Comparison of ENCODE assay signal across 8 cellular contexts in the genomic region with DNA sequence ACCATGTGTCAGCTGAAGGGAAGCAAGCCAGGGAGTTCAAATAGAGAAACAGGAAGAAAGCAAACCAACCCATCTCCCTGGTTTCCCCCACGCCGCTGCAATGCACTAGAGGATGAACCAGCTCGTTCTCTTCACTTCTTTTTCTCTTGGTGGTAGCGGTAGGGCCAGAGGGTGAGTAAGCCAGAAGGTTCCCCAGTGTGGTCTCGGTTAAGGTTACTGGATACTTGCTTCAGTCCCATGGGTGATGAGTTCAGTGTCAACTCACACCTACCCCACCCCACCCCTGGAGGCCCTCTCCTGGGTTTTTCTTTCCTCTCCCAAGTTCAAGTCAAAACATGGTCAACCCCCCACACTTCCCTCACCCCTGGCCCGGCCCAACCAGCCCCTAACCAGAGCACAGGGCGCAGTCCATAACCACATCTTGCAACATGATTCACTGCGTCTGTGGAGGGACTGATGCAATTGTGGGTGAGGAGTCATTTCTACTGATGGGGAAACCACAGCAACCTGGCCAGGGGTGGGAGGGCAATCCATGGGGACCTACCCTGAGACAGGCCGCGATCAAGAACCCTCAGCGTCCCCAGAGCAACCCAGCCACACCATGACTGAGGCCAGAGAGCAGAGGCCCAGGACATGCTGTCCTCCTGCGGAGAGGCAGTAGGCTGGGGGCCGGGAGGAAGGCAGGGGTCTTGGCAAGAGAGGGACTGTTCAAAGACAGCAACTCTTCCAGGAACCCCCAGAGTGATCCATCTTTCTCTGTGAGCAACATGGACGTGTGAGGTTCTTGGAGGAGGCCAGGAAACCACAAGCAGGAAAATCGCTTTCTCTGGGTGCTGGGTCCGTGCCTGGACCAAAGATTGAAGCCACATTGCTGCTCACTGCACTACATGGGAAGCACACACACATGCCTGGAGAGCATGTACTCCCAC.
DNase-seq lines count a peak whose midpoint lies in the region; ATAC-seq and TF ChIP-seq lines count a peak whose summit lies in the region.

No MANE protein-coding gene starts in this region.

- H3K27me3 Mint-ChIP-seq in activated CD4-positive, alpha-beta T cell treated with anti-CD3 and anti-CD28 coated beads, Interleukin-2, amount 10 ng/mL, durations not matched to agents 7 days and 5 days: peaks cover 72% of the 10 kb centered on the region

- CTCF ChIA-PET in activated CD4-positive, alpha-beta T cell treated with anti-CD3 and anti-CD28 coated beads, Interleukin-2, amount 10 ng/mL, durations not matched to agents 7 days and 5 days (lab: Charles Lee): interaction anchor here (0.6 to 16.6 kb wide), 12 partner anchors 9 to 384 kb away, joined by 3 to 219 read pairs (median 5); no protein-coding TSS in a partner anchor

- H3K36me3 Mint-ChIP-seq in activated CD4-positive, alpha-beta T cell treated with anti-CD3 and anti-CD28 coated beads, Interleukin-2, amount 10 ng/mL, durations not matched to agents 7 days and 5 days (ENCODE audit: low read depth): no peaks in the 10 kb centered on the region

- peak; percentile 47 for ATAC-seq in GM19455 (IDR thresholded peaks at IDR 0.05; ENCODE audit: unreplicated experiment)
- ATAC-seq in HG03520 (IDR thresholded peaks at IDR 0.05; ENCODE audit: unreplicated experiment): peak; percentile 55

- peak overlapping the region; percentile 70 for H3K27ac Mint-ChIP-seq in activated CD4-positive, alpha-beta T cell treated with anti-CD3 and anti-CD28 coated beads, Interleukin-2, amount 10 ng/mL, durations not matched to agents 7 days and 5 days

- H3K4me1 Mint-ChIP-seq in activated CD4-positive, alpha-beta T cell treated with anti-CD3 and anti-CD28 coated beads, Interleukin-2, amount 10 ng/mL, durations not matched to agents 7 days and 5 days: peaks cover 71% of the 10 kb centered on the region

- H3K4me3 Mint-ChIP-seq in activated CD4-positive, alpha-beta T cell treated with anti-CD3 and anti-CD28 coated beads, Interleukin-2, amount 10 ng/mL, durations not matched to agents 7 days and 5 days: no peak overlapping the region

- DNase-seq in Ammon's horn (ENCODE audit: low spot score) (peak; percentile 67), fibroblast of villous mesenchyme (ENCODE audit: low read depth) (peak; percentile 82), NCI-H510A (lab: John Stamatoyannopoulos, UW) (no peak), SHP77 (lab: John Stamatoyannopoulos, UW) (no peak)
- DNase-seq in activated CD4-positive, alpha-beta T cell treated with anti-CD3 and anti-CD28 coated beads, Interleukin-2, amount 10 ng/mL, durations not matched to agents 7 days and 5 days: peak; percentile 62
- peak; percentile 69 for DNase-seq in stimulated activated CD8-positive, alpha-beta memory T cell treated with anti-CD3 and anti-CD28 coated beads, Interleukin-12 subunit alpha, Interleukin-12 subunit beta, amount 100 ng/mL, for 4 hours (ENCODE audit: low read depth)

- no peak overlapping the region for H3K4me3 ChIP-seq in fibroblast of villous mesenchyme (ENCODE audit: low read depth, low read length)

- no peak for TF ChIP-seq CTCF in fibroblast of villous mesenchyme (IDR thresholded peaks at IDR 0.05; ENCODE audit: insufficient read depth, low read depth, low read length)

- POLR2A ChIA-PET in activated CD4-positive, alpha-beta T cell treated with anti-CD3 and anti-CD28 coated beads, Interleukin-2, amount 10 ng/mL, durations not matched to agents 7 days and 5 days (lab: Charles Lee): interaction anchor here (0.7 kb wide), 1 partner anchor 350 kb away, joined by 3 read pairs; no protein-coding TSS in a partner anchor

- no peaks in the 10 kb centered on the region for H3K9me3 Mint-ChIP-seq in activated CD4-positive, alpha-beta T cell treated with anti-CD3 and anti-CD28 coated beads, Interleukin-2, amount 10 ng/mL, durations not matched to agents 7 days and 5 days

Comparison
In these comparisons a context has a peak if more than half of its experiments do, and no peak if none do; other contexts are left out.
1. DNase-seq: peak in Ammon's horn (single experiment), activated CD4-positive, alpha-beta T cell treated with anti-CD3 and anti-CD28 coated beads, Interleukin-2, amount 10 ng/mL, durations not matched to agents 7 days and 5 days (single experiment), fibroblast of villous mesenchyme (single experiment) and stimulated activated CD8-positive, alpha-beta memory T cell treated with anti-CD3 and anti-CD28 coated beads, Interleukin-12 subunit alpha, Interleukin-12 subunit beta, amount 100 ng/mL, for 4 hours (single experiment); none in NCI-H510A (single experiment) and SHP77 (0 of 2).